In genomic region chr3:106452096-106452495, GRCh38 we compare ENCODE assay signal across 26 cellular contexts.
DNase-seq lines count a peak whose midpoint lies in the region; ATAC-seq and TF ChIP-seq lines count a peak whose summit lies in the region.
"Had no signal": no experiment of that assay in that cellular context is flagged by ENCODE, and none has a peak within 500 bp of the region (broad histone marks: within the 10 kb centered on the region; RNA-seq: fewer than 3 reads in every experiment).

No MANE protein-coding gene starts in this region.

- H2BK15ac ChIP-seq in neuronal stem cell (ENCODE audit: low read length) = no peak overlapping the region

- no peaks in the 10 kb centered on the region for H3K79me2 ChIP-seq in SU-DHL-6 (ENCODE audit: insufficient read depth, low read length)

- H3K23ac ChIP-seq in neuronal stem cell (ENCODE audit: low read depth, low read length, poor library complexity) = no peak overlapping the region

- no peak overlapping the region for H3K18ac ChIP-seq in neuronal stem cell (ENCODE audit: low read length)

- no peak overlapping the region for H3K9ac ChIP-seq in SU-DHL-6 (ENCODE audit: low read length)
- no peak overlapping the region for H3K9ac ChIP-seq in neuronal stem cell (ENCODE audit: low read depth, low read length, poor library complexity)

- H3K36me3 ChIP-seq in SU-DHL-6 (ENCODE audit: low read length) (no peaks in the 10 kb centered on the region), neuronal stem cell (replicated peaks in 1 of 2; ENCODE audit: control insufficient read depth in 2 of 2, insufficient read depth in 2 of 2, low read length in 2 of 2) (no peaks in the 10 kb centered on the region), A673 (ENCODE audit: insufficient read depth, low read length, poor library complexity, severe bottlenecking) (no peaks in the 10 kb centered on the region)
- H3K36me3 ChIP-seq: SJCRH30 had no signal

- no peak overlapping the region for H3K4me3 Mint-ChIP-seq in activated T-helper 2 cell treated with anti-CD3 and anti-CD28 coated beads, Interferon-gamma antibody, Interleukin-2, Interleukin-4, amounts not matched to agents 10 μg/mL and 5 μg/mL and 100 μg/mL, durations not matched to agents 14 hours and 24 hours and 36 hours (ENCODE audit: low read depth)
- H3K4me3 Mint-ChIP-seq: B cell; CD8-positive, alpha-beta T cell; GM23338; H9 had no signal

- no peaks in the 10 kb centered on the region; the same call in 1 of the 2 replicates for H3K9me2 ChIP-seq in SU-DHL-6 (replicated peaks; ENCODE audit: insufficient read depth, low read length)

- H3K27ac Mint-ChIP-seq in activated T-helper 2 cell treated with anti-CD3 and anti-CD28 coated beads, Interferon-gamma antibody, Interleukin-2, Interleukin-4, amounts not matched to agents 10 μg/mL and 5 μg/mL and 100 μg/mL, durations not matched to agents 14 hours and 24 hours and 36 hours = no peak overlapping the region
- H3K27ac Mint-ChIP-seq: B cell; CD8-positive, alpha-beta T cell; GM23338 had no signal

- H3K27ac ChIP-seq in SU-DHL-6 (ENCODE audit: low read depth, low read length) = no peak overlapping the region
- no peak overlapping the region for H3K27ac ChIP-seq in neuronal stem cell (replicated peaks; ENCODE audit: low read length)
- H3K27ac ChIP-seq in A673 (ENCODE audit: low read depth, low read length, poor library complexity, severe bottlenecking) = no peak overlapping the region
- H3K27ac ChIP-seq: A549, C4-2B, SJCRH30 had no signal

- H3K4me2 ChIP-seq in SU-DHL-6 (ENCODE audit: low read depth, low read length, poor library complexity, severe bottlenecking) = no peak overlapping the region
- no peak overlapping the region for H3K4me2 ChIP-seq in neuronal stem cell (ENCODE audit: insufficient read depth, low read length, poor library complexity, severe bottlenecking)
- H3K4me2 ChIP-seq: A549, GM23338 had no signal

- BruUV-seq in A673 (replicated peaks; lab: Mats Ljungman, UMichigan) = no TSS peak

- H4K20me1 ChIP-seq in SU-DHL-6 (ENCODE audit: low read depth, low read length) = no peaks in the 10 kb centered on the region

- H2AFZ ChIP-seq in SU-DHL-6 (ENCODE audit: low read depth, low read length, severe bottlenecking) = peak overlapping the region; percentile 30
- peak overlapping the region; percentile 54 for H2AFZ ChIP-seq in neuronal stem cell (ENCODE audit: low read length)

- peak; percentile 47 for DNase-seq in fibroblast of peridontal ligament (ENCODE audit: extremely low read depth)
- no peak for DNase-seq in neuronal stem cell (ENCODE audit: low spot score)
- no peak for DNase-seq in NCI-H1092 treated with DMSO at 0.1 percent for 48 hours (lab: John Stamatoyannopoulos, UW)
- DNase-seq in activated T-helper 2 cell treated with anti-CD3 and anti-CD28 coated beads, Interferon-gamma antibody, Interleukin-2, Interleukin-4, amounts not matched to agents 10 μg/mL and 5 μg/mL and 100 μg/mL, durations not matched to agents 14 hours and 24 hours and 36 hours (ENCODE audit: low spot score) = no peak
- DNase-seq in A673 (ENCODE audit: low spot score) = no peak
- DNase-seq: Caco-2; CD8-positive, alpha-beta T cell; DMS79 treated with DMSO at 0.1 percent for 48 hours; GF-D8; H9; KBM-7; MV-4-11; NCI-H2029; NCI-H446 treated with DMSO at 0.1 percent for 48 hours; NCI-H526; NCI-H82; NK-92 treated with Interleukin-12 subunit alpha and Interleukin-12 subunit beta, amount 100 ng/mL, for 24 hours; PC-3; SJCRH30 had no signal

- H3K9me3 Mint-ChIP-seq in activated T-helper 2 cell treated with anti-CD3 and anti-CD28 coated beads, Interferon-gamma antibody, Interleukin-2, Interleukin-4, amounts not matched to agents 10 μg/mL and 5 μg/mL and 100 μg/mL, durations not matched to agents 14 hours and 24 hours and 36 hours = peaks cover 17% of the 10 kb centered on the region

- H3K14ac ChIP-seq in neuronal stem cell (ENCODE audit: low read length) = no peak overlapping the region

- H3K79me1 ChIP-seq in neuronal stem cell (ENCODE audit: low read depth, low read length) = no peaks in the 10 kb centered on the region

- H2BK120ac ChIP-seq in neuronal stem cell (ENCODE audit: low read depth, low read length) = no peak overlapping the region

- TF ChIP-seq CTCF in SU-DHL-6 (IDR thresholded peaks at IDR 0.05; ENCODE audit: insufficient read depth, low read length, poor library complexity, severe bottlenecking) (no peak), A673 (conservative IDR thresholded peaks at IDR 0.05; ENCODE audit: low read depth, low read length) (no peak)

- H2AK5ac ChIP-seq in neuronal stem cell (ENCODE audit: low read depth, low read length) = no peak overlapping the region

- no peak overlapping the region for H2BK5ac ChIP-seq in neuronal stem cell (ENCODE audit: low read length)

- no peaks in the 10 kb centered on the region for H3F3A ChIP-seq in SU-DHL-6 (ENCODE audit: insufficient read depth)

- H2BK12ac ChIP-seq in neuronal stem cell (ENCODE audit: low read length) = no peak overlapping the region

- H3K9me3 ChIP-seq in SU-DHL-6 (ENCODE audit: insufficient read depth, low read length) = no peaks in the 10 kb centered on the region
- no peaks in the 10 kb centered on the region for H3K9me3 ChIP-seq in neuronal stem cell (replicated peaks in 1 of 2; ENCODE audit: control insufficient read depth in 2 of 2, insufficient read depth in 1 of 2, low read depth in 1 of 2, low read length in 2 of 2)
- H3K9me3 ChIP-seq in A673 (ENCODE audit: low read depth, low read length, poor library complexity, severe bottlenecking) = no peaks in the 10 kb centered on the region
- H3K9me3 ChIP-seq: A549, Caco-2, SJCRH30 had no signal

- intact Hi-C loops in activated T-helper 2 cell treated with anti-CD3 and anti-CD28 coated beads, Interferon-gamma antibody, Interleukin-2, Interleukin-4, amounts not matched to agents 10 μg/mL and 5 μg/mL and 100 μg/mL, durations not matched to agents 14 hours and 24 hours and 36 hours (cut with micrococcal nuclease) = no loop called here
- intact Hi-C loops in A673 (cut with micrococcal nuclease; ENCODE audit: unreplicated experiment) = no loop called here

- H3K4me1 ChIP-seq in neuronal stem cell (ENCODE audit: control insufficient read depth in 2 of 2, insufficient read depth in 1 of 2, low read depth in 1 of 2, low read length in 2 of 2) (peaks cover 0 to 4% of the 10 kb centered on the region in 2 donors), A673 (ENCODE audit: insufficient read depth, low read length, poor library complexity, severe bottlenecking) (no peaks in the 10 kb centered on the region)
- H3K4me1 ChIP-seq: Caco-2 had no signal

- no peak overlapping the region for H3K4ac ChIP-seq in neuronal stem cell (ENCODE audit: low read length)

- H3K36me3 Mint-ChIP-seq in activated T-helper 2 cell treated with anti-CD3 and anti-CD28 coated beads, Interferon-gamma antibody, Interleukin-2, Interleukin-4, amounts not matched to agents 10 μg/mL and 5 μg/mL and 100 μg/mL, durations not matched to agents 14 hours and 24 hours and 36 hours (ENCODE audit: low read depth) = peaks cover 14% of the 10 kb centered on the region
- H3K36me3 Mint-ChIP-seq: CD8-positive, alpha-beta T cell had no signal

- H3K27me3 ChIP-seq in SU-DHL-6 (ENCODE audit: low read length) (no peaks in the 10 kb centered on the region), neuronal stem cell (ENCODE audit: control insufficient read depth in 3 of 3, insufficient read depth in 3 of 3, low read depth in 1 of 3, low read length in 3 of 3) (no peaks in the 10 kb centered on the region), A673 (replicated peaks; ENCODE audit: insufficient read depth, low read depth, low read length, poor library complexity) (no peaks in the 10 kb centered on the region)
- H3K27me3 ChIP-seq: SJCRH30 had no signal

- POLR2A ChIA-PET in A673 (lab: Charles Lee; ENCODE audit: low non-redundant PET) = no interaction called here

- H3K4me3 ChIP-seq in SU-DHL-6 (ENCODE audit: insufficient read depth, low read length, poor library complexity, severe bottlenecking) (no peak overlapping the region), neuronal stem cell (ENCODE audit: low read length in 2 of 2) (no peak overlapping the region), A673 (ENCODE audit: low read depth, low read length, poor library complexity, severe bottlenecking) (no peak overlapping the region)
- H3K4me3 ChIP-seq: A549, GM23338, SJCRH30 had no signal

- CTCF ChIA-PET in A673 (lab: Charles Lee) = no interaction called here

- H4K8ac ChIP-seq in neuronal stem cell (ENCODE audit: low read depth, low read length) = no peak overlapping the region

- WGBS in neuronal stem cell (ENCODE audit: extremely low coverage in 2 of 2, insufficient read length in 2 of 2, insufficient replicate concordance in 1 of 2), 2 donors = no CpG with 5 or more reads among the region's 1 CpG

- H4K91ac ChIP-seq in neuronal stem cell (ENCODE audit: low read depth, low read length, poor library complexity) = no peak overlapping the region

- H3K27me3 Mint-ChIP-seq in activated T-helper 2 cell treated with anti-CD3 and anti-CD28 coated beads, Interferon-gamma antibody, Interleukin-2, Interleukin-4, amounts not matched to agents 10 μg/mL and 5 μg/mL and 100 μg/mL, durations not matched to agents 14 hours and 24 hours and 36 hours (ENCODE audit: low read depth) = no peaks in the 10 kb centered on the region
- H3K27me3 Mint-ChIP-seq: B cell had no signal

- H3K4me1 Mint-ChIP-seq in activated T-helper 2 cell treated with anti-CD3 and anti-CD28 coated beads, Interferon-gamma antibody, Interleukin-2, Interleukin-4, amounts not matched to agents 10 μg/mL and 5 μg/mL and 100 μg/mL, durations not matched to agents 14 hours and 24 hours and 36 hours (ENCODE audit: low read depth) = peaks cover 9% of the 10 kb centered on the region

- no peak for ATAC-seq in HG03175 (IDR thresholded peaks at IDR 0.05; ENCODE audit: unreplicated experiment)
- ATAC-seq: A549; CD8-positive, alpha-beta T cell; GM23338; PC-3; Right ventricle myocardium inferior had no signal
